ENCODE assay signal across 18 cellular contexts in genomic region chr4:7286170-7286569, GRCh38.
DNase-seq lines count a peak whose midpoint lies in the region; ATAC-seq and TF ChIP-seq lines count a peak whose summit lies in the region.
"Had no signal": no experiment of that assay in that cellular context is flagged by ENCODE, and none has a peak within 500 bp of the region (broad histone marks: within the 10 kb centered on the region; RNA-seq: fewer than 3 reads in every experiment).

No MANE protein-coding gene starts in this region.

- H3K27me3 Mint-ChIP-seq in activated CD4-positive, alpha-beta T cell treated with anti-CD3 and anti-CD28 coated beads, Interleukin-2, amount 10 ng/mL, durations not matched to agents 24 days and 14 days, result peaks cover 5% of the 10 kb centered on the region
- H3K27me3 Mint-ChIP-seq in nephron (ENCODE audit: low read depth), result peaks cover 29% of the 10 kb centered on the region

- TF ChIP-seq POLR2A in vagina (IDR thresholded peaks at IDR 0.05), result no peak

- no peaks in the 10 kb centered on the region for H3K9me3 ChIP-seq in vagina

- no peak overlapping the region for H3K4me3 ChIP-seq in vagina

- ATAC-seq in sciatic nerve, result peak; percentile 76

- intact Hi-C loops in activated CD4-positive, alpha-beta T cell treated with anti-CD3 and anti-CD28 coated beads, Interleukin-2, amount 10 ng/mL, durations not matched to agents 24 days and 14 days (cut with micrococcal nuclease), result no loop called here
- intact Hi-C loops in sciatic nerve (cut with DNase I), result no loop called here
- intact Hi-C loops in vagina (cut with DNase I), result no loop called here

- peak overlapping the region; percentile 45 for H3K27ac Mint-ChIP-seq in activated CD4-positive, alpha-beta T cell treated with anti-CD3 and anti-CD28 coated beads, Interleukin-2, amount 10 ng/mL, durations not matched to agents 24 days and 14 days
- peak overlapping the region; percentile 71 to 92 (median 88) for H3K27ac Mint-ChIP-seq in nephron
- H3K27ac Mint-ChIP-seq: CD14-positive monocyte, IgD-negative memory B cell had no signal

- TF ChIP-seq CTCF in nephron (IDR thresholded peaks at IDR 0.05; ENCODE audit: unreplicated experiment in 3 of 3) (no peak), vagina (IDR thresholded peaks at IDR 0.05) (no peak)

- H3K36me3 ChIP-seq in vagina, result no peaks in the 10 kb centered on the region

- no peak overlapping the region for H3K4me3 Mint-ChIP-seq in activated CD4-positive, alpha-beta T cell treated with anti-CD3 and anti-CD28 coated beads, Interleukin-2, amount 10 ng/mL, durations not matched to agents 24 days and 14 days
- H3K4me3 Mint-ChIP-seq in nephron, result peak overlapping the region in 2 of 3 experiments; percentile 6 to 42
- H3K4me3 Mint-ChIP-seq: H9 had no signal

- H3K4me1 Mint-ChIP-seq in activated CD4-positive, alpha-beta T cell treated with anti-CD3 and anti-CD28 coated beads, Interleukin-2, amount 10 ng/mL, durations not matched to agents 24 days and 14 days, result no peaks in the 10 kb centered on the region
- H3K4me1 Mint-ChIP-seq in nephron, result peaks cover 58% of the 10 kb centered on the region
- H3K4me1 Mint-ChIP-seq: CD14-positive monocyte, IgD-negative memory B cell had no signal

- H3K9me3 Mint-ChIP-seq in activated CD4-positive, alpha-beta T cell treated with anti-CD3 and anti-CD28 coated beads, Interleukin-2, amount 10 ng/mL, durations not matched to agents 24 days and 14 days, result no peaks in the 10 kb centered on the region
- H3K9me3 Mint-ChIP-seq in nephron, result no peaks in the 10 kb centered on the region
- H3K9me3 Mint-ChIP-seq: H9, IgD-negative memory B cell had no signal

- H3K36me3 Mint-ChIP-seq in activated CD4-positive, alpha-beta T cell treated with anti-CD3 and anti-CD28 coated beads, Interleukin-2, amount 10 ng/mL, durations not matched to agents 24 days and 14 days (ENCODE audit: low read depth), result no peaks in the 10 kb centered on the region
- no peaks in the 10 kb centered on the region for H3K36me3 Mint-ChIP-seq in nephron (ENCODE audit: low read depth)
- H3K36me3 Mint-ChIP-seq: CD14-positive monocyte, IgD-negative memory B cell had no signal

- no peaks in the 10 kb centered on the region for H3K27me3 ChIP-seq in vagina

- peak overlapping the region; percentile 39 for H3K27ac ChIP-seq in vagina

- DNase-seq in activated CD4-positive, alpha-beta T cell treated with anti-CD3 and anti-CD28 coated beads, Interleukin-2, amount 10 ng/mL, durations not matched to agents 24 days and 14 days, result no peak
- no peak for DNase-seq in activated CD4-positive, alpha-beta T cell treated with anti-CD3 and anti-CD28 coated beads for 48 hours
- DNase-seq in sciatic nerve (ENCODE audit: low spot score) (no peak), vagina (ENCODE audit: extremely low spot score in 2 of 2) (no peak), cerebellum (ENCODE audit: low spot score) (no peak), cortex of kidney (lab: John Stamatoyannopoulos, UW) (no peak), DMS53 (lab: John Stamatoyannopoulos, UW) (no peak)
- DNase-seq: 8988T; H9; Kasumi-1; MM.1S; NCI-H2081 treated with DMSO at 0.1 percent for 48 hours; NCI-H748 treated with DMSO at 0.1 percent for 48 hours; NK-92 treated with Interleukin-12 subunit alpha and Interleukin-12 subunit beta, amount 100 ng/mL, for 24 hours; Right ventricle myocardium superior had no signal

- peaks cover 20% of the 10 kb centered on the region for H3K4me1 ChIP-seq in vagina
